1 cellular context compared by ENCODE assay signal in genomic region chr4:77818667-77819408, GRCh38.
TF ChIP-seq lines count a peak whose summit lies in the region.

TSS of gene CNOT6L (minus strand) at chr4:77819368. CDS start at chr4:77819308, 60 bp downstream.

TF ChIP-seq in K562, 482 proteins besides CTCF, POLR2A, EP300 and RAD21 (continued from another document and continues in another):
- TF ChIP-seq CHD7 (IDR thresholded peaks at IDR 0.05; ENCODE audit: low read depth, low read length), result no peak
- peak; percentile 90 for TF ChIP-seq SAFB (IDR thresholded peaks at IDR 0.05; ENCODE audit: borderline replicate concordance, low read depth, low read length)
- peak; percentile 44; the same call in 1 of the 2 replicates for TF ChIP-seq NCOA6 (IDR thresholded peaks at IDR 0.05)
- no peak for TF ChIP-seq ZC3H8 (IDR thresholded peaks at IDR 0.05)
- peak; percentile 73; the same call in 1 of the 2 replicates for TF ChIP-seq NKRF (IDR thresholded peaks at IDR 0.05; ENCODE audit: borderline replicate concordance)
- TF ChIP-seq ZNF511 (CRISPR knock-in tag; IDR thresholded peaks at IDR 0.05), result no peak
- peak; percentile 79 for TF ChIP-seq GATAD2A (IDR thresholded peaks at IDR 0.05)
- no peak for TF ChIP-seq SIX5 (IDR thresholded peaks at IDR 0.05; ENCODE audit: borderline replicate concordance in 1 of 2, insufficient read depth in 1 of 2, low read depth in 1 of 2, low read length in 2 of 2)
- TF ChIP-seq SMARCE1 (IDR thresholded peaks at IDR 0.05), result 0 out of 2 replicates have a peak, but pooled peaks have one; percentile 43
- peak; percentile 45; the same call in 1 of the 2 replicates for TF ChIP-seq FOXP1 (CRISPR knock-in tag; IDR thresholded peaks at IDR 0.05)
- peak; percentile 87 for TF ChIP-seq OTX1 (CRISPR knock-in tag; IDR thresholded peaks at IDR 0.05)
- TF ChIP-seq MEF2A (IDR thresholded peaks at IDR 0.05; ENCODE audit: control insufficient read depth, low read depth, low read length), result no peak
- peak; percentile 39 for TF ChIP-seq TAF9B (IDR thresholded peaks at IDR 0.05; ENCODE audit: partially characterized antibody)
- TF ChIP-seq NRF1 (conservative IDR thresholded peaks at IDR 0.05 in 1 of 2, IDR thresholded peaks at IDR 0.05 in 1 of 2), result peak; percentile 70 to 75
- TF ChIP-seq MNT (conservative IDR thresholded peaks at IDR 0.05), result 0 out of 4 replicates have a peak, but pooled peaks have one; percentile 30 to 33
- peak; percentile 74 for TF ChIP-seq RBFOX2 (IDR thresholded peaks at IDR 0.05; ENCODE audit: low read depth, low read length)
- TF ChIP-seq HDAC2 (IDR thresholded peaks at IDR 0.05), result peak; percentile 41; the same call in 1 of the 2 replicates
- TF ChIP-seq CXXC5 (CRISPR knock-in tag; IDR thresholded peaks at IDR 0.05), result peak; percentile 71
- peak; percentile 66 for TF ChIP-seq CHD1 (IDR thresholded peaks at IDR 0.05; ENCODE audit: low read length)
- peak; percentile 65; the same call in 1 of the 2 replicates for TF ChIP-seq THAP12 (CRISPR knock-in tag; IDR thresholded peaks at IDR 0.05)
- peak; percentile 80; the same call in 1 of the 2 replicates for TF ChIP-seq GATAD2B (IDR thresholded peaks at IDR 0.05; ENCODE audit: borderline replicate concordance)
- peak; percentile 42 for TF ChIP-seq FIP1L1 (IDR thresholded peaks at IDR 0.05; ENCODE audit: low read depth, low read length, poor library complexity, severe bottlenecking)
- peak; percentile 74 for TF ChIP-seq BRD9 (IDR thresholded peaks at IDR 0.05; ENCODE audit: low read depth, partially characterized antibody)
- TF ChIP-seq EP400 (IDR thresholded peaks at IDR 0.05), result peak; percentile 43; the same call in 1 of the 2 replicates
- peak; percentile 78 for TF ChIP-seq POLR2G (IDR thresholded peaks at IDR 0.05; ENCODE audit: low read depth, low read length)
- no peak for TF ChIP-seq ELF4 (CRISPR knock-in tag; IDR thresholded peaks at IDR 0.05)
- TF ChIP-seq YY1 (IDR thresholded peaks at IDR 0.05; ENCODE audit: borderline replicate concordance in 1 of 3, control insufficient read depth in 1 of 3, extremely low read depth in 1 of 3, insufficient read depth in 3 of 3, insufficient read length in 1 of 3, insufficient replicate concordance in 2 of 3, low read depth in 1 of 3, low read length in 2 of 3), result peak in 2 of 3 experiments; percentile 38 to 80
- TF ChIP-seq ZNF212 (CRISPR knock-in tag; IDR thresholded peaks at IDR 0.05), result no peak
- 0 out of 2 replicates have a peak, but pooled peaks have one; percentile 34 for TF ChIP-seq ZNF134 (CRISPR knock-in tag; conservative IDR thresholded peaks at IDR 0.05)
- peak; percentile 29; the same call in 1 of the 2 replicates for TF ChIP-seq SMARCA4 (IDR thresholded peaks at IDR 0.05)
- peak; percentile 81 for TF ChIP-seq ZC3H4 (CRISPR knock-in tag; IDR thresholded peaks at IDR 0.05; ENCODE audit: borderline replicate concordance)
- TF ChIP-seq PHF8 (IDR thresholded peaks at IDR 0.05; ENCODE audit: borderline replicate concordance, low read length), result peak; percentile 60
- TF ChIP-seq ELK3 (CRISPR knock-in tag; IDR thresholded peaks at IDR 0.05), result no peak
- peak; percentile 29; the same call in 1 of the 2 replicates for TF ChIP-seq THAP7 (CRISPR knock-in tag; IDR thresholded peaks at IDR 0.05)
- peak; percentile 21 for TF ChIP-seq TAF1 (IDR thresholded peaks at IDR 0.05; ENCODE audit: control insufficient read depth, extremely low read depth, insufficient read depth, low read length, severe bottlenecking)
